8 cellular contexts compared by ENCODE assay signal in the genomic region with DNA sequence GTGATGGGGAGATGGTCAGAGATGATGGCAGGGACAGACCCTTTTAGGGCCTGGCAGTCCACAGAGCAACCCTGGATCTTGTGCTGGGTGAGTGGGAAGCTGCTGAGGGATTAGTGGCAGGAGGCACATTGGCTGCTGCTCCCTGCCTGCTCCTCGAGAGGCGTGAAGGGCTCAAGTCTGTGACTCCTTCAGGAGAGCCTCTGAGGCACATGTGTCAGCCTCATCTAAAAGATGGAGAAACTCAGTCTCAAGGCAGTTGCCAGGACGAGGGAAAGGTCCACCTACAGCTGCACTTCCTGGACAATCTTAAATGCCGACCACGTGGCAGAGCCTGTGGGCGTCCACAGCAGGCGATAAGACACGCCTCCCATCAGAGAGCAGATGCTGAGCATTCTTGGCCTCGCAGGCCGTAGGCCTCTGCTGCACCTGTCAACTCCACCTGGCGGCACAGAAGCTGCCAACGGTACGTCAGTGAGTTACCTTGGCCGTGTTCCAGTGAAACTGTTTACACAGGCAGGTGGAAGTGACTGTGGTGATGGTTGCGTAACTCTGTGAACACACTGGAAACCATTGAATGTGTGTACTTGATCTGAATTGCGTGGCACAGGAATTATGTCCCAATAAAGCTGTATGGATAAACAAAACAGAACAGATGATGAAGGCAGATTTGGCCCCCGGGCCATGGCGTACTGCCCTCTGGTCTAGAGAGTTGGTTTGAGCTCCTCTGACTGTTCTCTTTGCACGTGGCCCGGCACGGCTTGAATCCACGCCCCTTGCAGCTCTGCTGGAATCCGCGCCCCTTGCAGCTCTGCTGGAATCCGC.
DNase-seq lines count a peak whose midpoint lies in the region; ATAC-seq and TF ChIP-seq lines count a peak whose summit lies in the region.

No MANE protein-coding gene starts in this region.

- H3K4me1 Mint-ChIP-seq in CD4-positive, CD25-positive, alpha-beta regulatory T cell: peaks cover 0 to 9% (median 2%) of the 10 kb centered on the region in 4 donors
- H3K4me1 Mint-ChIP-seq in T-cell: peaks cover 6 to 21% (median 11%) of the 10 kb centered on the region in 3 donors

- H3K27ac Mint-ChIP-seq in CD4-positive, CD25-positive, alpha-beta regulatory T cell: peak overlapping the region in 1 of 3 donors; percentile 42
- peak overlapping the region; percentile 83 to 90 for H3K27ac Mint-ChIP-seq in T-cell

- H3K4me2 ChIP-seq in smooth muscle cell: no peak overlapping the region

- no peaks in the 10 kb centered on the region for H3K9me3 Mint-ChIP-seq in CD4-positive, CD25-positive, alpha-beta regulatory T cell
- no peaks in the 10 kb centered on the region for H3K9me3 Mint-ChIP-seq in T-cell

- CTCF ChIA-PET in T-cell (lab: Charles Lee): interaction anchor here (0.5 to 1.7 kb wide), 6 partner anchors 13 to 1198 kb away, joined by 3 to 7 read pairs (median 4); no protein-coding TSS in a partner anchor

- no peak overlapping the region for H3K9ac ChIP-seq in smooth muscle cell (ENCODE audit: low read depth)

- POLR2A ChIA-PET in T-cell (lab: Charles Lee): no interaction called here

- peaks cover 42% of the 10 kb centered on the region for H3K36me3 Mint-ChIP-seq in CD4-positive, CD25-positive, alpha-beta regulatory T cell
- H3K36me3 Mint-ChIP-seq in T-cell: peaks cover 59% of the 10 kb centered on the region

- no peaks in the 10 kb centered on the region for H3K27me3 ChIP-seq in CD4-positive, CD25-positive, alpha-beta regulatory T cell (ENCODE audit: control insufficient read depth, insufficient read depth, low read length)
- H3K27me3 ChIP-seq in smooth muscle cell (ENCODE audit: low read depth): no peaks in the 10 kb centered on the region

- no peaks in the 10 kb centered on the region for H3K4me1 ChIP-seq in CD4-positive, CD25-positive, alpha-beta regulatory T cell (ENCODE audit: control insufficient read depth, insufficient read depth, low read length, poor library complexity, severe bottlenecking)
- no peaks in the 10 kb centered on the region for H3K4me1 ChIP-seq in smooth muscle cell (ENCODE audit: low read depth)

- DNase-seq in CD4-positive, CD25-positive, alpha-beta regulatory T cell: peak; percentile 6 to 49 (median 16)
- peak; percentile 93 for DNase-seq in NCI-H1048 (lab: John Stamatoyannopoulos, UW)
- DNase-seq in T-cell: peak; percentile 16 to 88 (median 65)
- DNase-seq in dermis microvascular lymphatic vessel endothelial cell (ENCODE audit: low read depth in 2 of 2): peak; percentile 92 to 100
- peak; percentile 34 for DNase-seq in stimulated activated CD4-positive, alpha-beta T cell treated with anti-CD3 and anti-CD28 coated beads, Interleukin-4, amount 100 ng/mL, for 24 hours
- no peak for DNase-seq in smooth muscle cell (lab: John Stamatoyannopoulos, UW; ENCODE audit: unreplicated experiment)

- no peak overlapping the region for H3K27ac ChIP-seq in CD4-positive, CD25-positive, alpha-beta regulatory T cell (ENCODE audit: insufficient read depth, low read length, poor library complexity, severe bottlenecking)
- no peak overlapping the region for H3K27ac ChIP-seq in smooth muscle cell (ENCODE audit: low read depth)

- no peaks in the 10 kb centered on the region for H3K27me3 Mint-ChIP-seq in CD4-positive, CD25-positive, alpha-beta regulatory T cell
- H3K27me3 Mint-ChIP-seq in T-cell: no peaks in the 10 kb centered on the region

- H2AFZ ChIP-seq in smooth muscle cell (ENCODE audit: low read depth): no peak overlapping the region

- H4K20me1 ChIP-seq in smooth muscle cell (ENCODE audit: low read depth): no peaks in the 10 kb centered on the region

- no peaks in the 10 kb centered on the region for H3K79me2 ChIP-seq in smooth muscle cell (ENCODE audit: low read depth)

- peak; percentile 69 to 79 for ATAC-seq in CD4-positive, CD25-positive, alpha-beta regulatory T cell (ENCODE audit: low read depth in 2 of 2)
- ATAC-seq in T-cell (replicated peaks in 1 of 4): peak; percentile 74 to 96 (median 88)
- no peak for ATAC-seq in GM21619 (IDR thresholded peaks at IDR 0.05; ENCODE audit: unreplicated experiment)
- ATAC-seq in GM21723 (IDR thresholded peaks at IDR 0.05; ENCODE audit: unreplicated experiment): no peak

- WGBS in smooth muscle cell (ENCODE audit: low lambda C conversion rate): 94% methylated on average over 25 of the region's 25 CpGs

- H3K4me3 Mint-ChIP-seq in CD4-positive, CD25-positive, alpha-beta regulatory T cell: no peak overlapping the region
- H3K4me3 Mint-ChIP-seq in T-cell: no peak overlapping the region

- no peak for TF ChIP-seq CTCF in smooth muscle cell (IDR thresholded peaks at IDR 0.05; ENCODE audit: borderline replicate concordance, insufficient read depth, poor library complexity, severe bottlenecking)

- H3K9me3 ChIP-seq in CD4-positive, CD25-positive, alpha-beta regulatory T cell (ENCODE audit: control insufficient read depth in 2 of 2, low read length in 2 of 2): no peaks in the 10 kb centered on the region
- no peaks in the 10 kb centered on the region for H3K9me3 ChIP-seq in smooth muscle cell (replicated peaks; ENCODE audit: low read depth)

- no peaks in the 10 kb centered on the region for H3F3A ChIP-seq in smooth muscle cell (ENCODE audit: low read depth)

- no peak overlapping the region for H3K4me3 ChIP-seq in CD4-positive, CD25-positive, alpha-beta regulatory T cell (ENCODE audit: low read depth, low read length)
- no peak overlapping the region for H3K4me3 ChIP-seq in smooth muscle cell

- peaks cover 10% of the 10 kb centered on the region for H3K36me3 ChIP-seq in CD4-positive, CD25-positive, alpha-beta regulatory T cell (ENCODE audit: control insufficient read depth, insufficient read depth, low read length)
- H3K36me3 ChIP-seq in smooth muscle cell (ENCODE audit: low read depth): no peaks in the 10 kb centered on the region

Comparison
In these comparisons a context has a peak if more than half of its experiments do, and no peak if none do; other contexts are left out.
1. ATAC-seq: peak in CD4-positive, CD25-positive, alpha-beta regulatory T cell (2 of 2) and T-cell (4 of 4); none in GM21619 (single experiment) and GM21723 (single experiment).